ENCODE assay signal across 23 cellular contexts in the genomic region with DNA sequence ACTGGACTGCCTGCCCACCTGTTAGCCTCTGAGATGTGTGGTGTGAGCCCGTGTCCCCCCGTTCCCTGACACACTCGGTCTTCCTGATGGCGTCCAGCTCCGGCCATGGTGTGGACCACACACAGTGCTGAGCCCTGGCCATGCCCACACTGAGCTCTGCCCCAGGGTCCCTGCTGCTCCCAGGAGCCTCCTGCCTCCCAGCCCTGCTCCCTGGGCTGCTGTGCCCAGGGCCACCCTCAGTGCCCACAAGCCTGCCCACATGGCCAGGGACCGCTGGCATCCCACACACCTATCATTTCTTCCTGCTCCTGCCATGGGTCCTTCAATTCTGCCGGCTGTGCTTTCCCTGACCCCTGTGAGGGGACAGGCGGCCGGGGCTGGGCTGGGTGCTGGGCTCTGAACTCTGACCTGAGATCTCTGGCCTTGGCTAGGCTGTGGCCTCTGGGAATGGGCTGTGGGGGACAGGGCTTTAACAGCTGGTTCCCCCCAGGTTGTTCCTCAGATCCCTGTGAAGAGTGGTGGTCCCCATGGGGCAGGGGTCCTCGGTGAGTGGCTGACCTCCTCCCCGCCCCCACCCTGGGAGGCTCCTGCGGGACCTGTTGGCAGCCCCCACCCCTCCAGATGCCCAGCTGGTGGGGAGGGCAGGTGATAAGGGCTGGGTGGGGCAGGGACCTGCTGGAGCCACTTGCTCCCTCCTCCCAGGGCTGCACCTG. TPM values are rescaled to one million over a fixed set of nuclear protein-coding genes. Genes with fewer than 3 reads are reported as not detected.
"Had no signal": no experiment of that assay in that cellular context is flagged by ENCODE, and none has a peak within 500 bp of the region (broad histone marks: within the 10 kb centered on the region; RNA-seq: fewer than 3 reads in every experiment).

No MANE protein-coding gene starts in this region.

- DNase-seq: activated CD4-positive, alpha-beta memory T cell treated with anti-CD3 and anti-CD28 coated beads, Interleukin-2, amount 10 ng/mL, durations not matched to agents 7 days and 5 days; activated CD8-positive, alpha-beta memory T cell treated with anti-CD3 and anti-CD28 coated beads, Interleukin-2, amount 50 U/mL, for 4 hours; activated effector memory CD4-positive, alpha-beta T cell treated with anti-CD3 and anti-CD28 coated beads, Interleukin-2, amount 50 U/mL, for 16 hours; activated T-cell treated with anti-CD3 and anti-CD28 coated beads, Interleukin-2, amount 50 U/mL, for 48 hours; amniotic stem cell; caudate nucleus; effector CD4-positive, alpha-beta T cell; esophagus squamous epithelium; hippocampal formation; stimulated activated CD4-positive, alpha-beta T cell treated with anti-CD3 and anti-CD28 coated beads, Interleukin-4, amount 100 ng/mL, for 24 hours; stimulated activated naive CD4-positive, alpha-beta T cell; trophoblast cell; WERI-Rb-1 had no signal

- H3K27me3 Mint-ChIP-seq: activated CD4-positive, alpha-beta memory T cell treated with anti-CD3 and anti-CD28 coated beads, Interleukin-2, amount 10 ng/mL, durations not matched to agents 7 days and 5 days; activated naive CD8-positive, alpha-beta T cell had no signal

- H3K27ac Mint-ChIP-seq: activated CD4-positive, alpha-beta memory T cell treated with anti-CD3 and anti-CD28 coated beads, Interleukin-2, amount 10 ng/mL, durations not matched to agents 7 days and 5 days; activated naive CD8-positive, alpha-beta T cell; mesothelial cell of epicardium; T-helper 1 cell treated with Interleukin-12 subunit alpha and Interleukin-12 subunit beta and Interleukin-4 antibody, amounts not matched to agents 30 μg/mL and 1 μg/mL, for 36 hours had no signal

- H3K27ac ChIP-seq: esophagus squamous epithelium, skin epidermis, suprapubic skin, WERI-Rb-1 had no signal

- H3K9me3 Mint-ChIP-seq: activated CD4-positive, alpha-beta memory T cell treated with anti-CD3 and anti-CD28 coated beads, Interleukin-2, amount 10 ng/mL, durations not matched to agents 7 days and 5 days; mesothelial cell of epicardium; T-helper 1 cell treated with Interleukin-12 subunit alpha and Interleukin-12 subunit beta and Interleukin-4 antibody, amounts not matched to agents 30 μg/mL and 1 μg/mL, for 36 hours had no signal

- H3K4me3 Mint-ChIP-seq: activated CD4-positive, alpha-beta memory T cell treated with anti-CD3 and anti-CD28 coated beads, Interleukin-2, amount 10 ng/mL, durations not matched to agents 7 days and 5 days; activated naive CD8-positive, alpha-beta T cell; mesothelial cell of epicardium; T-helper 1 cell treated with Interleukin-12 subunit alpha and Interleukin-12 subunit beta and Interleukin-4 antibody, amounts not matched to agents 30 μg/mL and 1 μg/mL, for 36 hours had no signal

- H3K4me3 ChIP-seq: esophagus squamous epithelium, skin epidermis, suprapubic skin had no signal

- H3K36me3 Mint-ChIP-seq: activated naive CD8-positive, alpha-beta T cell had no signal

RNA-seq across cellular contexts. Expression of a gene that starts 4.0 kb away (rescaled TPM):
- total RNA-seq: endothelial cell of umbilical vein, fibroblast of villous mesenchyme, glomerular endothelial cell, renal cortical epithelial cell had no signal
- polyA plus RNA-seq: endothelial cell of umbilical vein, keratinocyte had no signal
